Comparison of ENCODE assay signal across 8 cellular contexts in genomic region chr15:93035953-93036810, GRCh38. TPM values are rescaled to one million over a fixed set of nuclear protein-coding genes. Genes with fewer than 3 reads are reported as not detected.
DNase-seq lines count a peak whose midpoint lies in the region; ATAC-seq, FAIRE-seq and TF ChIP-seq lines count a peak whose summit lies in the region.

No MANE protein-coding gene starts in this region.

- no peak overlapping the region for H3K27ac ChIP-seq in HepG2 (ENCODE audit: extremely low read length, insufficient read depth, low read length)

- no peaks in the 10 kb centered on the region for H3K9me3 ChIP-seq in HepG2 (ENCODE audit: low read length)

- peaks cover 9% of the 10 kb centered on the region for H3K4me1 ChIP-seq in HepG2 (ENCODE audit: insufficient read depth, low read length)

- H2AFZ ChIP-seq in HepG2 (ENCODE audit: low read length), result no peak overlapping the region

- CTCF ChIA-PET in HepG2 (lab: Yijun Ruan, JAX; ENCODE audit: low intra/inter-chr PET ratio, low total read pairs), result interaction anchor here (1.3 kb wide), 1 partner anchor 1084 kb away, joined by 9 read pairs; no protein-coding TSS in a partner anchor

- WGBS in HepG2 (ENCODE audit: low lambda C conversion rate), result 46% methylated on average over 25 of the region's 32 CpGs

- no peaks in the 10 kb centered on the region for H3K36me3 ChIP-seq in HepG2 (replicated peaks in 1 of 2; ENCODE audit: control insufficient read depth in 1 of 2, insufficient read depth in 2 of 2, low read length in 2 of 2)

- no peak for TF ChIP-seq POLR2A in HepG2 (IDR thresholded peaks at IDR 0.05; ENCODE audit: insufficient read depth in 1 of 2, low read depth in 2 of 2, low read length in 2 of 2)

- in situ Hi-C loops in SK-MEL-5 (cut with HindIII; ENCODE audit: low pct_unique_long_range_greater_than_20kb, low sequenced_read_pairs), result no loop called here
- in situ Hi-C loops in astrocyte of the cerebellum (cut with HindIII; ENCODE audit: low sequenced_read_pairs), result loop anchor here (5.0 kb wide), 1 partner anchor 46 kb away; no protein-coding TSS in a partner anchor
- in situ Hi-C loops in HepG2 (cut with HindIII; ENCODE audit: extremely low pct_ligation_motif_present, low pct_unique_long_range_greater_than_20kb), result no loop called here

- POLR2A ChIA-PET in HepG2 (lab: Yijun Ruan, JAX), result interaction anchor here (2.0 kb wide), 1 partner anchor 1084 kb away, joined by 5 read pairs; no protein-coding TSS in a partner anchor

- H3K4me3 ChIP-seq in astrocyte of the cerebellum (ENCODE audit: low read depth, low read length) (no peak overlapping the region), HepG2 (replicated peaks in 1 of 3; ENCODE audit: insufficient read depth in 1 of 3, low read depth in 2 of 3, low read length in 3 of 3) (no peak overlapping the region)

- intact Hi-C loops in HepG2 (cut with micrococcal nuclease; ENCODE audit: unreplicated experiment), result no loop called here

- H3K4me2 ChIP-seq in HepG2 (ENCODE audit: low read depth, low read length), result peak overlapping the region; percentile 50

- no TSS peak for BruUV-seq in HepG2 (replicated peaks; lab: Mats Ljungman, UMichigan)

- ATAC-seq in GM19328 (IDR thresholded peaks at IDR 0.05; ENCODE audit: unreplicated experiment), result peak; percentile 61
- ATAC-seq in HG03442 (IDR thresholded peaks at IDR 0.05; ENCODE audit: unreplicated experiment), result peak; percentile 88
- ATAC-seq in HepG2, result peak; percentile 61

- no peaks in the 10 kb centered on the region for H3K79me2 ChIP-seq in HepG2 (ENCODE audit: insufficient read depth, low read length)

- 0 out of 5 replicates have a peak, but pooled peaks cover 0 to 6% of the 10 kb centered on the region in 2 experiments for H3K27me3 ChIP-seq in HepG2 (ENCODE audit: control insufficient read depth in 1 of 2, insufficient read depth in 2 of 2, low read length in 2 of 2)

- TF ChIP-seq CTCF in astrocyte of the cerebellum (IDR thresholded peaks at IDR 0.05; ENCODE audit: low read depth, low read length, missing control alignments), result peak; percentile 61
- TF ChIP-seq CTCF in HepG2 (CRISPR knock-in tag; IDR thresholded peaks at IDR 0.05), result peak; percentile 75

- FAIRE-seq in HepG2 (lab: Jason Lieb, UNC), result no peak

- TF ChIP-seq EP300 in HepG2 (IDR thresholded peaks at IDR 0.05; ENCODE audit: low read depth in 2 of 2, low read length in 2 of 2) (no peak), HepG2 (CRISPR knock-in tag; IDR thresholded peaks at IDR 0.05; ENCODE audit: borderline replicate concordance) (no peak)

- DNase-seq in CD1c-positive myeloid dendritic cell (ENCODE audit: extremely low spot score), result peak; percentile 55
- peak; percentile 59 for DNase-seq in SK-MEL-5 (ENCODE audit: low read depth, low spot score)
- no peak for DNase-seq in astrocyte of the cerebellum (ENCODE audit: low read depth)
- DNase-seq in HepG2 (ENCODE audit: low spot score), result peak; percentile 28
- DNase-seq in stimulated activated naive CD4-positive, alpha-beta T cell treated with Interleukin-2 at 50 U/mL for 16 hours (lab: John Stamatoyannopoulos, UW), result peak; percentile 24
- DNase-seq in amniotic stem cell (lab: John Stamatoyannopoulos, UW), result no peak

- no peaks in the 10 kb centered on the region for H4K20me1 ChIP-seq in HepG2 (ENCODE audit: insufficient read depth, low read length)

- TF ChIP-seq RAD21 in HepG2 (CRISPR knock-in tag; IDR thresholded peaks at IDR 0.05), result no peak

- H3K9ac ChIP-seq in HepG2 (ENCODE audit: insufficient read depth, low read depth, low read length), result no peak overlapping the region

TF ChIP-seq in HepG2, 621 proteins besides CTCF, POLR2A, EP300 and RAD21:
- TF ChIP-seq ARNTL (CRISPR knock-in tag; IDR thresholded peaks at IDR 0.05) (peak; percentile 53; the same call in 1 of the 2 replicates), STAG1 (CRISPR knock-in tag; IDR thresholded peaks at IDR 0.05) (peak; percentile 58), BHLHE40 (IDR thresholded peaks at IDR 0.05; ENCODE audit: low read length) (peak; percentile 56; the same call in 1 of the 2 replicates), MXI1 (IDR thresholded peaks at IDR 0.05; ENCODE audit: borderline replicate concordance, low read depth, low read length) (peak; percentile 31; the same call in 1 of the 3 replicates), SRSF1 (optimal IDR thresholded peaks at IDR 0.05; ENCODE audit: low read depth, low read length) (no peak), RAD51 (IDR thresholded peaks at IDR 0.05; ENCODE audit: borderline replicate concordance) (no peak), CREB1 (IDR thresholded peaks at IDR 0.05) (peak; percentile 71), CREB1 (CRISPR knock-in tag; IDR thresholded peaks at IDR 0.05) (no peak)
- TF ChIP-seq, protein P1, sequence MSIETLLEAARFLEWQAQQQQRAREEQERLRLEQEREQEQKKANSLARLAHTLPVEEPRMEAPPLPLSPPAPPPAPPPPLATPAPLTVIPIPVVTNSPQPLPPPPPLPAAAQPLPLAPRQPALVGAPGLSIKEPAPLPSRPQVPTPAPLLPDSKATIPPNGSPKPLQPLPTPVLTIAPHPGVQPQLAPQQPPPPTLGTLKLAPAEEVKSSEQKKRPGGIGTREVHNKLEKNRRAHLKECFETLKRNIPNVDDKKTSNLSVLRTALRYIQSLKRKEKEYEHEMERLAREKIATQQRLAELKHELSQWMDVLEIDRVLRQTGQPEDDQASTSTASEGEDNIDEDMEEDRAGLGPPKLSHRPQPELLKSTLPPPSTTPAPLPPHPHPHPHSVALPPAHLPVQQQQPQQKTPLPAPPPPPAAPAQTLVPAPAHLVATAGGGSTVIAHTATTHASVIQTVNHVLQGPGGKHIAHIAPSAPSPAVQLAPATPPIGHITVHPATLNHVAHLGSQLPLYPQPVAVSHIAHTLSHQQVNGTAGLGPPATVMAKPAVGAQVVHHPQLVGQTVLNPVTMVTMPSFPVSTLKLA (IDR thresholded peaks at IDR 0.05), result peak; percentile 94
- TF ChIP-seq, protein P2, sequence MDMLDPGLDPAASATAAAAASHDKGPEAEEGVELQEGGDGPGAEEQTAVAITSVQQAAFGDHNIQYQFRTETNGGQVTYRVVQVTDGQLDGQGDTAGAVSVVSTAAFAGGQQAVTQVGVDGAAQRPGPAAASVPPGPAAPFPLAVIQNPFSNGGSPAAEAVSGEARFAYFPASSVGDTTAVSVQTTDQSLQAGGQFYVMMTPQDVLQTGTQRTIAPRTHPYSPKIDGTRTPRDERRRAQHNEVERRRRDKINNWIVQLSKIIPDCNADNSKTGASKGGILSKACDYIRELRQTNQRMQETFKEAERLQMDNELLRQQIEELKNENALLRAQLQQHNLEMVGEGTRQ (IDR thresholded peaks at IDR 0.05; ENCODE audit: low read depth, low read length), result peak; percentile 19; the same call in 1 of the 2 replicates
- TF ChIP-seq, protein P2 (CRISPR knock-in tag; IDR thresholded peaks at IDR 0.05; ENCODE audit: borderline replicate concordance), result no peak
TF ChIP-seq in HepG2: peak in this region for 7.

RNA-seq across cellular contexts. Expression of gene RGMA, which starts 52.8 kb away (rescaled TPM):
- total RNA-seq in SK-MEL-5 (2014; rRNA removed; shearing (Covaris generic)), result not detected in 2 replicates
- polyA plus RNA-seq in SK-MEL-5 (2015; cell fraction: cytosol; rRNA removed), result 0.09 and 0.18 TPM in 2 replicates
- polyA plus RNA-seq in SK-MEL-5 (2015; cell fraction: nucleus; rRNA removed), result not detected in 2 replicates
- not detected in 2 replicates for total RNA-seq in HepG2 (2016; rRNA removed; fragmentation: Illumina TruSeq; extraction: Trizol)
- total RNA-seq in HepG2 (2016; cell fraction: cytosol; rRNA removed; fragmentation: Illumina TruSeq; extraction: Trizol; ENCODE audit: low read depth), result not detected in 2 replicates
- not detected in 2 replicates for total RNA-seq in HepG2 (2016; cell fraction: insoluble cytoplasmic fraction; rRNA removed; fragmentation: Illumina TruSeq; extraction: Trizol)
- total RNA-seq in HepG2 (2016; cell fraction: membrane; rRNA removed; fragmentation: Illumina TruSeq; extraction: Trizol), result not detected in 2 replicates
- not detected in 2 replicates for total RNA-seq in HepG2 (2016; cell fraction: nucleus; rRNA removed; fragmentation: Illumina TruSeq; extraction: Trizol)
- polyA plus RNA-seq in HepG2 (2011; rRNA removed), result not detected in 2 replicates
- polyA plus RNA-seq in HepG2 (2011; cell fraction: cytosol; rRNA removed), result not detected in 2 replicates
- not detected in 2 replicates for polyA plus RNA-seq in HepG2 (2011; cell fraction: nucleus; rRNA removed)
- 0.08 and 0.16 TPM in 2 replicates for polyA plus RNA-seq in HepG2 (2012)
- not detected in 2 replicates for polyA plus RNA-seq in HepG2 (2016; cell fraction: cytosol; fragmentation: Illumina TruSeq; extraction: Trizol; ENCODE audit: low read depth)
- polyA plus RNA-seq in HepG2 (2016; cell fraction: insoluble cytoplasmic fraction; fragmentation: Illumina TruSeq; extraction: Trizol; ENCODE audit: low read depth), result not detected in 2 replicates
- not detected in 2 replicates for polyA plus RNA-seq in HepG2 (2016; cell fraction: membrane; fragmentation: Illumina TruSeq; extraction: Trizol; ENCODE audit: low read depth)
- not detected in 2 replicates for polyA plus RNA-seq in HepG2 (2016; cell fraction: nucleus; fragmentation: Illumina TruSeq; extraction: Trizol; ENCODE audit: insufficient read depth, low read depth)
- polyA minus RNA-seq in HepG2 (2011; rRNA and poly(A)+ RNA removed; ENCODE audit: low replicate concordance), result 0.02 TPM in 1 of 2 replicates, not detected in the other
- polyA minus RNA-seq in HepG2 (2011; cell fraction: cytosol; rRNA and poly(A)+ RNA removed), result not detected in 2 replicates
- polyA minus RNA-seq in HepG2 (2011; cell fraction: nucleus; rRNA and poly(A)+ RNA removed), result not detected in 2 replicates

Comparison
In these comparisons a context has a peak if more than half of its experiments do, and no peak if none do; other contexts are left out.
1. DNase-seq: peak in CD1c-positive myeloid dendritic cell (single experiment), SK-MEL-5 (single experiment), HepG2 (single experiment) and stimulated activated naive CD4-positive, alpha-beta T cell treated with Interleukin-2 at 50 U/mL for 16 hours (single experiment); none in astrocyte of the cerebellum (single experiment) and amniotic stem cell (single experiment).
2. Peak in every context shown above with its lines, with median percentiles within 50 percentile points of each other: ATAC-seq.